Comparison of ENCODE assay signal across 18 cellular contexts in genomic region chr12:23005387-23005786, GRCh38.
DNase-seq lines count a peak whose midpoint lies in the region; ATAC-seq and TF ChIP-seq lines count a peak whose summit lies in the region.
"Had no signal": no experiment of that assay in that cellular context is flagged by ENCODE, and none has a peak within 500 bp of the region (broad histone marks: within the 10 kb centered on the region; RNA-seq: fewer than 3 reads in every experiment).

No MANE protein-coding gene starts in this region.

- no peak overlapping the region for H3K27ac Mint-ChIP-seq in Calu3 (ENCODE audit: unreplicated experiment)
- H3K27ac Mint-ChIP-seq: CD14-positive monocyte; CD4-positive, alpha-beta memory T cell; CD4-positive, CD25-positive, alpha-beta regulatory T cell; CD8-positive, alpha-beta memory T cell had no signal

- TF ChIP-seq CTCF in LNCaP clone FGC (IDR thresholded peaks at IDR 0.05; ENCODE audit: control insufficient read depth, extremely low read depth, insufficient read depth) (no peak), right lobe of liver (IDR thresholded peaks at IDR 0.05) (no peak), Calu3 (IDR thresholded peaks at IDR 0.05; ENCODE audit: unreplicated experiment) (no peak)

- intact Hi-C loops in right lobe of liver (cut with DNase I) (no loop called here), Calu3 (cut with micrococcal nuclease; ENCODE audit: unreplicated experiment) (no loop called here)

- H3K36me3 Mint-ChIP-seq in Calu3 (ENCODE audit: insufficient read depth, unreplicated experiment), result no peaks in the 10 kb centered on the region
- H3K36me3 Mint-ChIP-seq: CD14-positive monocyte; CD4-positive, alpha-beta memory T cell; CD4-positive, CD25-positive, alpha-beta regulatory T cell; CD8-positive, alpha-beta memory T cell had no signal

- CTCF ChIA-PET in Calu3 (lab: Charles Lee), result interaction anchor here (0.7 kb wide), 1 partner anchor 14 kb away, joined by 4 read pairs; no protein-coding TSS in a partner anchor

- peak; percentile 28 for DNase-seq in LNCaP clone FGC (ENCODE audit: low read depth)
- peak; percentile 14 for DNase-seq in NCI-H774 (lab: John Stamatoyannopoulos, UW)
- no peak for DNase-seq in right lobe of liver
- no peak for DNase-seq in Calu3
- DNase-seq: 8988T; ACHN; BE2C; C1 segment of cervical spinal cord; CD4-positive, alpha-beta memory T cell; CD4-positive, CD25-positive, alpha-beta regulatory T cell; CD8-positive, alpha-beta memory T cell; COR-L47; DMS79 treated with DMSO at 0.1 percent for 48 hours; GF-D8 had no signal

- TF ChIP-seq POLR2A in right lobe of liver (IDR thresholded peaks at IDR 0.05), result no peak

- H3K27me3 Mint-ChIP-seq in Calu3 (ENCODE audit: unreplicated experiment), result peaks cover 15% of the 10 kb centered on the region
- H3K27me3 Mint-ChIP-seq: CD4-positive, alpha-beta memory T cell; CD4-positive, CD25-positive, alpha-beta regulatory T cell had no signal

- no peaks in the 10 kb centered on the region for H3K9me3 Mint-ChIP-seq in Calu3 (ENCODE audit: low read depth, unreplicated experiment)
- H3K9me3 Mint-ChIP-seq: CD8-positive, alpha-beta memory T cell had no signal

- no peaks in the 10 kb centered on the region for H3K9me3 ChIP-seq in right lobe of liver
- H3K9me3 ChIP-seq: BE2C, BLaER1 had no signal

- H3K4me3 ChIP-seq in LNCaP clone FGC (ENCODE audit: low read depth, low read length) (no peak overlapping the region), right lobe of liver (no peak overlapping the region)
- H3K4me3 ChIP-seq: BLaER1 had no signal

- peak overlapping the region in 2 of 3 donors; percentile 38 for H3K27ac ChIP-seq in right lobe of liver
- H3K27ac ChIP-seq: BLaER1 had no signal

- no peaks in the 10 kb centered on the region for H3K36me3 ChIP-seq in right lobe of liver
- H3K36me3 ChIP-seq: BE2C, BLaER1 had no signal

- ATAC-seq in right lobe of liver, result peak; percentile 63 to 81 (median 66)
- ATAC-seq in GM21528 (IDR thresholded peaks at IDR 0.05; ENCODE audit: low FRiP score, unreplicated experiment), result no peak
- ATAC-seq in GM21529 (IDR thresholded peaks at IDR 0.05; ENCODE audit: unreplicated experiment), result no peak

- no peaks in the 10 kb centered on the region for H3K27me3 ChIP-seq in right lobe of liver
- H3K27me3 ChIP-seq: BE2C, BLaER1 had no signal

- no TSS peak for BruUV-seq in Calu3 (replicated peaks; lab: Mats Ljungman, UMichigan)

- H3K4me3 Mint-ChIP-seq in Calu3 (ENCODE audit: low read depth, unreplicated experiment), result no peak overlapping the region
- H3K4me3 Mint-ChIP-seq: CD14-positive monocyte; CD4-positive, alpha-beta memory T cell; CD4-positive, CD25-positive, alpha-beta regulatory T cell; CD8-positive, alpha-beta memory T cell had no signal

- H3K4me1 ChIP-seq in right lobe of liver, result peaks cover 0 to 29% (median 3%) of the 10 kb centered on the region in 4 donors
- H3K4me1 ChIP-seq: BE2C, BLaER1 had no signal

- 20% methylated on average over 2 of the region's 2 CpGs for WGBS in right lobe of liver (ENCODE audit: insufficient coverage, low coverage, low lambda C conversion rate, missing lambda C conversion rate)

- no peaks in the 10 kb centered on the region for H3K4me1 Mint-ChIP-seq in Calu3 (ENCODE audit: low read depth, unreplicated experiment)
- H3K4me1 Mint-ChIP-seq: CD14-positive monocyte; CD4-positive, alpha-beta memory T cell; CD4-positive, CD25-positive, alpha-beta regulatory T cell; CD8-positive, alpha-beta memory T cell had no signal

Comparison
In these comparisons a context has a peak if more than half of its experiments do, and no peak if none do; other contexts are left out.
1. DNase-seq: peak in LNCaP clone FGC (single experiment) and NCI-H774 (single experiment); none in right lobe of liver (0 of 3) and Calu3 (single experiment).
2. ATAC-seq: peak in right lobe of liver (4 of 4); none in GM21528 (single experiment) and GM21529 (single experiment).